ENCODE assay signal across 16 cellular contexts in genomic region chr10:32906595-32906994, GRCh38.
"Had no signal": no experiment of that assay in that cellular context is flagged by ENCODE, and none has a peak within 500 bp of the region (broad histone marks: within the 10 kb centered on the region; RNA-seq: fewer than 3 reads in every experiment).

No MANE protein-coding gene starts in this region.

- ATAC-seq: body of pancreas, left ventricle myocardium superior had no signal

- H3K4me1 ChIP-seq: sigmoid colon had no signal

- H3K4me1 Mint-ChIP-seq: activated B cell treated with CpG ODN at 0.5 μM for 24 hours; activated naive CD4-positive, alpha-beta T cell treated with anti-CD3 and anti-CD28 coated beads, Interleukin-2, amount 50 U/mL, for 24 hours had no signal

- H3K27me3 ChIP-seq: body of pancreas, hepatocyte, sigmoid colon had no signal

- H2AFZ ChIP-seq: hepatocyte had no signal

- H3K4me2 ChIP-seq: hepatocyte had no signal

- H3K27me3 Mint-ChIP-seq: activated B cell treated with CpG ODN at 0.5 μM for 24 hours; activated naive CD4-positive, alpha-beta T cell treated with anti-CD3 and anti-CD28 coated beads, Interleukin-2, amount 50 U/mL, for 24 hours had no signal

- H3K9me3 Mint-ChIP-seq: activated B cell treated with CpG ODN at 0.5 μM for 24 hours; activated naive CD4-positive, alpha-beta T cell treated with anti-CD3 and anti-CD28 coated beads, Interleukin-2, amount 50 U/mL, for 24 hours; activated T-helper 2 cell treated with anti-CD3 and anti-CD28 coated beads, Interferon-gamma antibody, Interleukin-2, Interleukin-4, amounts not matched to agents 10 μg/mL and 5 μg/mL and 100 μg/mL, durations not matched to agents 14 hours and 24 hours and 36 hours; neural crest cell had no signal

- H3K27ac ChIP-seq: body of pancreas, hepatocyte, sigmoid colon had no signal

- H3K9me3 ChIP-seq: body of pancreas, sigmoid colon had no signal

- H3K27ac Mint-ChIP-seq: activated B cell treated with CpG ODN at 0.5 μM for 24 hours; activated naive CD4-positive, alpha-beta T cell treated with anti-CD3 and anti-CD28 coated beads, Interleukin-2, amount 50 U/mL, for 24 hours; activated T-helper 2 cell treated with anti-CD3 and anti-CD28 coated beads, Interferon-gamma antibody, Interleukin-2, Interleukin-4, amounts not matched to agents 10 μg/mL and 5 μg/mL and 100 μg/mL, durations not matched to agents 14 hours and 24 hours and 36 hours had no signal

- DNase-seq: activated B cell treated with CpG ODN at 0.5 μM for 24 hours; activated CD8-positive, alpha-beta memory T cell treated with anti-CD3 and anti-CD28 coated beads, Interleukin-2, amount 50 U/mL, for 4 hours; amniotic stem cell; body of pancreas; central memory CD4-positive, alpha-beta T cell; cortex of kidney; erythroblast; left ventricle myocardium superior; mesenchymal stem cell; sigmoid colon; stimulated activated CD4-positive, alpha-beta T cell treated with anti-CD3 and anti-CD28 coated beads, Interleukin-2, amount 100 ng/mL, for 24 hours; stimulated activated naive CD4-positive, alpha-beta T cell had no signal

- H3K4me3 Mint-ChIP-seq: activated B cell treated with CpG ODN at 0.5 μM for 24 hours; activated naive CD4-positive, alpha-beta T cell treated with anti-CD3 and anti-CD28 coated beads, Interleukin-2, amount 50 U/mL, for 24 hours; neural crest cell had no signal

- H3K4me3 ChIP-seq: body of pancreas, hepatocyte, sigmoid colon had no signal
